ENCODE assay signal across 22 cellular contexts in the genomic region with DNA sequence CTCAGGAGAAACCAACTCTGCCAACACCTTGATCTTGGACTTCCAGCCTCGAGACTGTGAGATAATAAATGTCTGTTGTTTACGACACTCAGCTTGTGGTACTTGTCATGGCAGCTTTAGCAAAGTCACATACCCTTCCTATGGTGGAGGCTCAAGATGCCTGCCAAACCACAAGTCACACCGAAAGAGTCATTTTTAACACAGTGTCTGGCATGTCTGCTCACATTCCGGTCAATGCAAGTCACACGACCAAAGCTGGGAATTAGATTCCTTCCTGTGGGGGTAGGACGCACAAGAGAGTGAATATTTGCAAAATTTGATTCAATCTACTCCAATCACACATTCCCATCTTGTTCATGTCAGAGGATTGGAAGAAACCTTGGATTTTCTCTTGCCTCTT. TPM values are rescaled to one million over a fixed set of nuclear protein-coding genes. Genes with fewer than 3 reads are reported as not detected.
DNase-seq lines count a peak whose midpoint lies in the region; ATAC-seq, FAIRE-seq and TF ChIP-seq lines count a peak whose summit lies in the region.
"Had no signal": no experiment of that assay in that cellular context is flagged by ENCODE, and none has a peak within 500 bp of the region (broad histone marks: within the 10 kb centered on the region; RNA-seq: fewer than 3 reads in every experiment).

No MANE protein-coding gene starts in this region.

- H3K4me1 Mint-ChIP-seq in HFFc6 (ENCODE audit: low read depth) = peaks cover 56% of the 10 kb centered on the region
- H3K4me1 Mint-ChIP-seq in activated T-helper 1 cell treated with anti-CD3 and anti-CD28 coated beads, Interleukin-12 subunit alpha, Interleukin-12 subunit beta, Interleukin-2, Interleukin-4 antibody, amounts not matched to agents 30 ng/mL and 10 ng/mL and 1 ng/mL, durations not matched to agents 14 hours and 24 hours and 36 hours (ENCODE audit: low read depth) = no peaks in the 10 kb centered on the region
- H3K4me1 Mint-ChIP-seq: CD14-positive monocyte had no signal

- H3K27me3 Mint-ChIP-seq in HFFc6 (ENCODE audit: insufficient read depth) = no peaks in the 10 kb centered on the region
- peaks cover 4% of the 10 kb centered on the region for H3K27me3 Mint-ChIP-seq in activated T-helper 1 cell treated with anti-CD3 and anti-CD28 coated beads, Interleukin-12 subunit alpha, Interleukin-12 subunit beta, Interleukin-2, Interleukin-4 antibody, amounts not matched to agents 30 ng/mL and 10 ng/mL and 1 ng/mL, durations not matched to agents 14 hours and 24 hours and 36 hours (ENCODE audit: insufficient read depth)
- H3K27me3 Mint-ChIP-seq: activated CD8-positive, alpha-beta memory T cell treated with anti-CD3 and anti-CD28 coated beads, Interleukin-2, amount 10 ng/mL, durations not matched to agents 7 days and 5 days; type B pancreatic cell had no signal

- H3K4me3 Mint-ChIP-seq in HFFc6 = no peak overlapping the region
- H3K4me3 Mint-ChIP-seq in activated T-helper 1 cell treated with anti-CD3 and anti-CD28 coated beads, Interleukin-12 subunit alpha, Interleukin-12 subunit beta, Interleukin-2, Interleukin-4 antibody, amounts not matched to agents 30 ng/mL and 10 ng/mL and 1 ng/mL, durations not matched to agents 14 hours and 24 hours and 36 hours = no peak overlapping the region
- H3K4me3 Mint-ChIP-seq: activated CD8-positive, alpha-beta memory T cell treated with anti-CD3 and anti-CD28 coated beads, Interleukin-2, amount 10 ng/mL, durations not matched to agents 7 days and 5 days; CD14-positive monocyte; type B pancreatic cell had no signal

- TF ChIP-seq CTCF in HFFc6 (IDR thresholded peaks at IDR 0.05) = no peak
- no peak for TF ChIP-seq CTCF in fibroblast of pulmonary artery (IDR thresholded peaks at IDR 0.05; ENCODE audit: low read length, missing control alignments)
- TF ChIP-seq CTCF in lower lobe of right lung (IDR thresholded peaks at IDR 0.05) = no peak

- H3K27ac ChIP-seq in SJSA1 = peak overlapping the region; percentile 38; the same call in 1 of the 2 replicates
- no peak overlapping the region for H3K27ac ChIP-seq in lower lobe of right lung
- H3K27ac ChIP-seq: body of pancreas, dorsolateral prefrontal cortex, HL-60, left ventricle myocardium inferior, parathyroid adenoma had no signal

- H3K36me3 ChIP-seq in SJSA1 = no peaks in the 10 kb centered on the region
- no peaks in the 10 kb centered on the region for H3K36me3 ChIP-seq in lower lobe of right lung
- H3K36me3 ChIP-seq: left ventricle myocardium inferior had no signal

- intact Hi-C loops in lower lobe of right lung (cut with DNase I) = no loop called here
- intact Hi-C loops in activated T-helper 1 cell treated with anti-CD3 and anti-CD28 coated beads, Interleukin-12 subunit alpha, Interleukin-12 subunit beta, Interleukin-2, Interleukin-4 antibody, amounts not matched to agents 30 ng/mL and 10 ng/mL and 1 ng/mL, durations not matched to agents 14 hours and 24 hours and 36 hours (cut with micrococcal nuclease) = no loop called here

- H3K27me3 ChIP-seq in SJSA1 (replicated peaks) (no peaks in the 10 kb centered on the region), lower lobe of right lung (ENCODE audit: low read depth) (no peaks in the 10 kb centered on the region)
- H3K27me3 ChIP-seq: body of pancreas, dorsolateral prefrontal cortex had no signal

- peak overlapping the region; percentile 44 for H3K27ac Mint-ChIP-seq in HFFc6
- H3K27ac Mint-ChIP-seq in activated T-helper 1 cell treated with anti-CD3 and anti-CD28 coated beads, Interleukin-12 subunit alpha, Interleukin-12 subunit beta, Interleukin-2, Interleukin-4 antibody, amounts not matched to agents 30 ng/mL and 10 ng/mL and 1 ng/mL, durations not matched to agents 14 hours and 24 hours and 36 hours = no peak overlapping the region
- H3K27ac Mint-ChIP-seq: activated CD8-positive, alpha-beta memory T cell treated with anti-CD3 and anti-CD28 coated beads, Interleukin-2, amount 10 ng/mL, durations not matched to agents 7 days and 5 days; CD14-positive monocyte; type B pancreatic cell had no signal

- H3K36me3 Mint-ChIP-seq in HFFc6 (ENCODE audit: low read depth) = peaks cover 14% of the 10 kb centered on the region
- no peaks in the 10 kb centered on the region for H3K36me3 Mint-ChIP-seq in activated T-helper 1 cell treated with anti-CD3 and anti-CD28 coated beads, Interleukin-12 subunit alpha, Interleukin-12 subunit beta, Interleukin-2, Interleukin-4 antibody, amounts not matched to agents 30 ng/mL and 10 ng/mL and 1 ng/mL, durations not matched to agents 14 hours and 24 hours and 36 hours (ENCODE audit: low read depth)
- H3K36me3 Mint-ChIP-seq: activated CD8-positive, alpha-beta memory T cell treated with anti-CD3 and anti-CD28 coated beads, Interleukin-2, amount 10 ng/mL, durations not matched to agents 7 days and 5 days; CD14-positive monocyte; type B pancreatic cell had no signal

- H3K9me3 ChIP-seq in SJSA1 (replicated peaks) (no peaks in the 10 kb centered on the region), lower lobe of right lung (no peaks in the 10 kb centered on the region)
- H3K9me3 ChIP-seq: body of pancreas, left ventricle myocardium inferior had no signal

- H3K9me3 Mint-ChIP-seq in HFFc6 = no peaks in the 10 kb centered on the region; the same call in 1 of the 2 replicates
- no peaks in the 10 kb centered on the region for H3K9me3 Mint-ChIP-seq in activated T-helper 1 cell treated with anti-CD3 and anti-CD28 coated beads, Interleukin-12 subunit alpha, Interleukin-12 subunit beta, Interleukin-2, Interleukin-4 antibody, amounts not matched to agents 30 ng/mL and 10 ng/mL and 1 ng/mL, durations not matched to agents 14 hours and 24 hours and 36 hours

- DNase-seq in HFFc6 (peak; percentile 74), SJSA1 (ENCODE audit: low read depth in 1 of 2, low spot score in 2 of 2) (peak; percentile 43 to 48), fibroblast of pulmonary artery (ENCODE audit: low read depth) (peak; percentile 59), urothelium cell line (ENCODE audit: low spot score) (peak; percentile 64), lower lobe of right lung (no peak)
- DNase-seq in activated T-helper 1 cell treated with anti-CD3 and anti-CD28 coated beads, Interleukin-12 subunit alpha, Interleukin-12 subunit beta, Interleukin-2, Interleukin-4 antibody, amounts not matched to agents 30 ng/mL and 10 ng/mL and 1 ng/mL, durations not matched to agents 14 hours and 24 hours and 36 hours (ENCODE audit: low spot score) = no peak
- DNase-seq: activated CD4-positive, CD25-positive, alpha-beta regulatory T cell treated with anti-CD3 and anti-CD28 coated beads, Interleukin-2, amount 50 U/mL, for 72 hours; activated CD8-positive, alpha-beta memory T cell treated with anti-CD3 and anti-CD28 coated beads, Interleukin-2, amount 10 ng/mL, durations not matched to agents 7 days and 5 days; activated naive CD4-positive, alpha-beta T cell; body of pancreas; dorsolateral prefrontal cortex; KG1; left ventricle myocardium inferior; NCI-H1436; NCI-H2227 treated with DMSO at 0.1 percent for 48 hours; SHP77; stimulated activated naive CD4-positive, alpha-beta T cell had no signal

- FAIRE-seq in urothelium cell line (lab: Jason Lieb, UNC) = no peak

- no peak for ATAC-seq in lower lobe of right lung
- no peak for ATAC-seq in GM19023 (IDR thresholded peaks at IDR 0.05; ENCODE audit: unreplicated experiment)
- ATAC-seq: activated CD8-positive, alpha-beta memory T cell treated with anti-CD3 and anti-CD28 coated beads, Interleukin-2, amount 10 ng/mL, durations not matched to agents 7 days and 5 days; body of pancreas had no signal

- H3K4me1 ChIP-seq in SJSA1 (replicated peaks) (peaks cover 19% of the 10 kb centered on the region), lower lobe of right lung (no peaks in the 10 kb centered on the region)
- H3K4me1 ChIP-seq: body of pancreas, left ventricle myocardium inferior, parathyroid adenoma had no signal

- no peak overlapping the region for H3K4me3 ChIP-seq in SJSA1
- no peak overlapping the region for H3K4me3 ChIP-seq in fibroblast of pulmonary artery (replicated peaks; ENCODE audit: low read depth, low read length)
- no peak overlapping the region for H3K4me3 ChIP-seq in lower lobe of right lung
- H3K4me3 ChIP-seq: body of pancreas, dorsolateral prefrontal cortex, left ventricle myocardium inferior had no signal

RNA-seq across cellular contexts. Expression of gene KCNE4, which starts 24.6 kb away (rescaled TPM):
- total RNA-seq in HFFc6 (2021; fragmentation: NEBNext Ultra II Directional; extraction: Animal tissue kit (Norgen Biotek cat#: 25700)) = 10 to 100 TPM in 1 of 6 experiments, 1 to 10 TPM in 5; 4.6 to 10.5 (median 5.0) TPM
- 3.1 and 4.3 TPM in 2 replicates for total RNA-seq in SJSA1 (2014; rRNA removed; shearing (Covaris generic))
- 1.2 TPM for total RNA-seq in lower lobe of right lung
- total RNA-seq in activated T-helper 1 cell treated with anti-CD3 and anti-CD28 coated beads, Interleukin-12 subunit alpha, Interleukin-12 subunit beta, Interleukin-2, Interleukin-4 antibody, amounts not matched to agents 30 ng/mL and 10 ng/mL and 1 ng/mL, durations not matched to agents 14 hours and 24 hours and 36 hours = not detected in 2 replicates
- total RNA-seq: activated CD8-positive, alpha-beta memory T cell treated with anti-CD3 and anti-CD28 coated beads, Interleukin-2, amount 10 ng/mL, durations not matched to agents 7 days and 5 days had no signal

Comparison
In these comparisons a context has a peak if more than half of its experiments do, and no peak if none do; other contexts are left out.
1. DNase-seq: peak in HFFc6 (single experiment), SJSA1 (2 of 2), fibroblast of pulmonary artery (single experiment) and urothelium cell line (single experiment); none in lower lobe of right lung (single experiment) and activated T-helper 1 cell treated with anti-CD3 and anti-CD28 coated beads, Interleukin-12 subunit alpha, Interleukin-12 subunit beta, Interleukin-2, Interleukin-4 antibody, amounts not matched to agents 30 ng/mL and 10 ng/mL and 1 ng/mL, durations not matched to agents 14 hours and 24 hours and 36 hours (single experiment).